Comparison of ENCODE assay signal across 15 cellular contexts in the genomic region with DNA sequence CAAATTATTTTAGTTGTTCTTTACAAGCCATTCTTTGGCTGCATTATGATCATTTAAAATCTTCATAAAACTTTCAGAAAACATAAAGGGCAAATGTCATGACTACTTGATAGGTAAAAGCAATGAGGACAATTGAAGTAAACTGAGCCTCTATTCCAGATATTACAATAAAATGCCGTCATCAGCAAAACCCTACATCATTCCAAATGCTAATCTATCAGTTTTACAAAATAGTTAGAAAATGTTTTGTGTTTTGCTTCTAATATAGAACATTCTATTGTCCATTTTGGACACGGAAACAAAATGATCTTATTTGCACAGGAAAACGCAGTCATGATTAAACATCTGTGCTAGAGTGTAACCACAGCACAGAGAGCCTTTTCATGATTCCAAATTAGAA.
A peak's percentile ranks its signal among the peaks of the same experiment; 100 is the strongest.
DNase-seq lines count a peak whose midpoint lies in the region; ATAC-seq and TF ChIP-seq lines count a peak whose summit lies in the region.
"Had no signal": no experiment of that assay in that cellular context is flagged by ENCODE, and none has a peak within 500 bp of the region (broad histone marks: within the 10 kb centered on the region; RNA-seq: fewer than 3 reads in every experiment).

No MANE protein-coding gene starts in this region.

- no TSS peak for BruUV-seq in PC-3 (replicated peaks; lab: Mats Ljungman, UMichigan)

- intact Hi-C loops in PC-3 (cut with micrococcal nuclease), result no loop called here

- no peak overlapping the region for H3K27ac ChIP-seq in PC-3 (ENCODE audit: low read length)
- H3K27ac ChIP-seq: BLaER1 treated with 17β-estradiol and CSF1 and Interleukin-3, amounts not matched to agents 10 nM and 100 nM; GM23248 had no signal

- H3K9ac ChIP-seq in PC-3 (ENCODE audit: low read length), result no peak overlapping the region
- H3K9ac ChIP-seq: BLaER1 treated with 17β-estradiol and CSF1 and Interleukin-3, amounts not matched to agents 10 nM and 100 nM; GM23248 had no signal

- no peaks in the 10 kb centered on the region for H4K20me1 ChIP-seq in PC-3 (ENCODE audit: low read length)
- H4K20me1 ChIP-seq: BLaER1 treated with 17β-estradiol and CSF1 and Interleukin-3, amounts not matched to agents 10 nM and 100 nM had no signal

- POLR2A ChIA-PET in PC-3 (lab: Charles Lee; ENCODE audit: unreplicated experiment), result no interaction called here

- no peaks in the 10 kb centered on the region for H3K27me3 ChIP-seq in PC-3 (ENCODE audit: low read length)
- H3K27me3 ChIP-seq: BLaER1 treated with 17β-estradiol and CSF1 and Interleukin-3, amounts not matched to agents 10 nM and 100 nM had no signal

- CTCF ChIA-PET in PC-3 (lab: Charles Lee), result no interaction called here

- DNase-seq in Ammon's horn (ENCODE audit: low spot score), result peak; percentile 8
- no peak for DNase-seq in PC-3
- peak; percentile 20 for DNase-seq in inferior parietal cortex (ENCODE audit: extremely low spot score)
- peak; percentile 12 for DNase-seq in putamen (ENCODE audit: low spot score)
- DNase-seq in GM19238 (ENCODE audit: insufficient read length, low spot score), result no peak
- no peak for DNase-seq in NCI-H2196 (lab: John Stamatoyannopoulos, UW; ENCODE audit: unreplicated experiment)
- no peak for DNase-seq in kidney tubule cell (ENCODE audit: low spot score)
- DNase-seq: 8988T; Calu3; CD8-positive, alpha-beta T cell; DMS79 treated with DMSO at 0.1 percent for 48 hours; GF-D8; GM23248 had no signal

- no peaks in the 10 kb centered on the region for H3K36me3 ChIP-seq in PC-3 (ENCODE audit: low read depth, low read length)
- H3K36me3 ChIP-seq: BLaER1 treated with 17β-estradiol and CSF1 and Interleukin-3, amounts not matched to agents 10 nM and 100 nM; HAP-1 had no signal

- no peaks in the 10 kb centered on the region for H3K79me2 ChIP-seq in PC-3 (ENCODE audit: low read length)

- H3K9me2 ChIP-seq in PC-3 (replicated peaks; ENCODE audit: low read length), result no peaks in the 10 kb centered on the region

- peak overlapping the region; percentile 28; the same call in 1 of the 2 replicates for H3K4me2 ChIP-seq in PC-3 (ENCODE audit: low read length)
- H3K4me2 ChIP-seq: BLaER1 treated with 17β-estradiol and CSF1 and Interleukin-3, amounts not matched to agents 10 nM and 100 nM had no signal

- H3K4me1 ChIP-seq in PC-3 (ENCODE audit: insufficient read depth, low read length), result no peaks in the 10 kb centered on the region
- H3K4me1 ChIP-seq: BLaER1 treated with 17β-estradiol and CSF1 and Interleukin-3, amounts not matched to agents 10 nM and 100 nM; HAP-1 had no signal

- H3K4me3 ChIP-seq in PC-3 (ENCODE audit: low read length), result no peak overlapping the region
- H3K4me3 ChIP-seq: BLaER1 treated with 17β-estradiol and CSF1 and Interleukin-3, amounts not matched to agents 10 nM and 100 nM; GM23248; HAP-1 had no signal

- H3K9me3 ChIP-seq in PC-3 (ENCODE audit: low read length), result no peaks in the 10 kb centered on the region
- H3K9me3 ChIP-seq: BLaER1 treated with 17β-estradiol and CSF1 and Interleukin-3, amounts not matched to agents 10 nM and 100 nM; HAP-1 had no signal

- TF ChIP-seq CTCF in PC-3 (conservative IDR thresholded peaks at IDR 0.05; ENCODE audit: low read depth, low read length), result no peak

- no peak for ATAC-seq in PC-3
- ATAC-seq: CD8-positive, alpha-beta T cell had no signal

- H2AFZ ChIP-seq in PC-3 (ENCODE audit: low read length), result peak overlapping the region; percentile 44
- H2AFZ ChIP-seq: GM23248 had no signal

- H3F3A ChIP-seq in PC-3 (ENCODE audit: low read length, unreplicated experiment), result no peaks in the 10 kb centered on the region

Comparison
In these comparisons a context has a peak if more than half of its experiments do, and no peak if none do; other contexts are left out.
1. DNase-seq: peak in Ammon's horn (single experiment), inferior parietal cortex (single experiment) and putamen (single experiment); none in PC-3 (single experiment), GM19238 (single experiment), NCI-H2196 (single experiment) and kidney tubule cell (single experiment).